ENCODE assay signal across 2 cellular contexts in genomic region chr6:105902401-105903031, GRCh38.
TF ChIP-seq lines count a peak whose summit lies in the region.

No MANE protein-coding gene starts in this region.

TF ChIP-seq in HEK293T, 16 proteins besides CTCF, POLR2A, EP300 and RAD21 (continued from another document):
- TF ChIP-seq LEF1 (IDR thresholded peaks at IDR 0.05; ENCODE audit: borderline replicate concordance) (no peak), ARNT (IDR thresholded peaks at IDR 0.05) (no peak), HDGF (IDR thresholded peaks at IDR 0.05; ENCODE audit: borderline replicate concordance) (no peak), FOXA1 (IDR thresholded peaks at IDR 0.05) (no peak)
TF ChIP-seq in HEK293T: peak in this region for 0.

TF ChIP-seq in HepG2, 621 proteins besides CTCF, POLR2A, EP300 and RAD21 (continued from another document):
- TF ChIP-seq MAZ (IDR thresholded peaks at IDR 0.05; ENCODE audit: borderline replicate concordance, low read depth, low read length) = no peak
- no peak for TF ChIP-seq MAZ (CRISPR knock-in tag; IDR thresholded peaks at IDR 0.05; ENCODE audit: low read depth)
- no peak for TF ChIP-seq MYPOP (CRISPR knock-in tag; IDR thresholded peaks at IDR 0.05)
- TF ChIP-seq EZH2 (conservative IDR thresholded peaks at IDR 0.05; ENCODE audit: low read depth, low read length) = no peak
- no peak for TF ChIP-seq TP53 (CRISPR knock-in tag; conservative IDR thresholded peaks at IDR 0.05)
- no peak for TF ChIP-seq MATR3 (CRISPR knock-in tag; IDR thresholded peaks at IDR 0.05)
- TF ChIP-seq CAMTA2 (CRISPR knock-in tag; IDR thresholded peaks at IDR 0.05; ENCODE audit: borderline replicate concordance) = no peak
- no peak for TF ChIP-seq ZFP41 (CRISPR knock-in tag; IDR thresholded peaks at IDR 0.05; ENCODE audit: borderline replicate concordance)
- TF ChIP-seq RXRB (CRISPR knock-in tag; IDR thresholded peaks at IDR 0.05; ENCODE audit: borderline replicate concordance) = no peak
- TF ChIP-seq DR1 (CRISPR knock-in tag; IDR thresholded peaks at IDR 0.05) = no peak
- no peak for TF ChIP-seq GTF3A (CRISPR knock-in tag; conservative IDR thresholded peaks at IDR 0.05)
- no peak for TF ChIP-seq ZNF292 (CRISPR knock-in tag; IDR thresholded peaks at IDR 0.05; ENCODE audit: borderline replicate concordance, low read depth)
- no peak for TF ChIP-seq HNRNPH1 (optimal IDR thresholded peaks at IDR 0.05; ENCODE audit: low read depth, low read length)
- TF ChIP-seq GTF2F1 (IDR thresholded peaks at IDR 0.05; ENCODE audit: low read length) = no peak
- no peak for TF ChIP-seq FOXM1 (CRISPR knock-in tag; IDR thresholded peaks at IDR 0.05)
